ENCODE assay signal across 24 cellular contexts in genomic region chr11:116044520-116044919, GRCh38.
"Had no signal": no experiment of that assay in that cellular context is flagged by ENCODE, and none has a peak within 500 bp of the region (broad histone marks: within the 10 kb centered on the region; RNA-seq: fewer than 3 reads in every experiment).

No MANE protein-coding gene starts in this region.

- H3K27ac Mint-ChIP-seq: mesothelial cell of epicardium; natural killer cell; progenitor cell of endocrine pancreas; stimulated activated naive B cell treated with anti-CD40 and anti-IgM and Interleukin-4, amounts not matched to agents 10 μg/mL and 1 μg/mL and 100 μg/mL, for 72 hours had no signal

- H3K9me3 Mint-ChIP-seq: mesothelial cell of epicardium, natural killer cell had no signal

- H2AFZ ChIP-seq: hepatocyte had no signal

- H3K79me2 ChIP-seq: hepatocyte had no signal

- H3K27me3 Mint-ChIP-seq: stimulated activated naive B cell treated with anti-CD40 and anti-IgM and Interleukin-4, amounts not matched to agents 10 μg/mL and 1 μg/mL and 100 μg/mL, for 72 hours had no signal

- H3K36me3 ChIP-seq: left ventricle myocardium inferior, ovary, right atrium auricular region, right lobe of liver, stomach, thyroid gland, transverse colon, upper lobe of left lung, vagina had no signal

- H3K4me3 Mint-ChIP-seq: mesothelial cell of epicardium; naive B cell; natural killer cell; stimulated activated naive B cell treated with anti-CD40 and anti-IgM and Interleukin-4, amounts not matched to agents 10 μg/mL and 1 μg/mL and 100 μg/mL, for 72 hours had no signal

- H3K27ac ChIP-seq: hepatocyte, left ventricle myocardium inferior, ovary, right atrium auricular region, right lobe of liver, stomach, testis, thyroid gland, transverse colon, upper lobe of left lung, vagina had no signal

- H3K4me2 ChIP-seq: hepatocyte had no signal

- DNase-seq: kidney; left colon; left ventricle myocardium inferior; mesenchymal stem cell; naive B cell; natural killer cell; ovary; stimulated activated CD4-positive, alpha-beta T cell treated with anti-CD3 and anti-CD28 coated beads, Interleukin-12 subunit alpha, Interleukin-12 subunit beta, amount 100 ng/mL, for 4 hours; stimulated activated CD4-positive, alpha-beta T cell treated with anti-CD3 and anti-CD28 coated beads, Interleukin-15, amount 100 ng/mL, for 24 hours; stimulated activated CD4-positive, alpha-beta T cell treated with anti-CD3 and anti-CD28 coated beads, Interleukin-2, amount 100 ng/mL, for 24 hours; stimulated activated CD4-positive, alpha-beta T cell treated with anti-CD3 and anti-CD28 coated beads, Interleukin-4, amount 100 ng/mL, for 1 hour; stimulated activated naive B cell treated with anti-CD40 and anti-IgM and Interleukin-4, amounts not matched to agents 10 μg/mL and 1 μg/mL and 100 μg/mL, for 72 hours; stimulated activated naive CD8-positive, alpha-beta T cell treated with anti-CD3 and anti-CD28 coated beads, Interleukin-15, Interleukin-2, amounts not matched to agents 100 U/mL and 50 U/mL, for 24 hours; stomach; testis; thyroid gland; transverse colon; upper lobe of left lung had no signal

- H3K36me3 Mint-ChIP-seq: mesothelial cell of epicardium; naive B cell; natural killer cell; stimulated activated naive B cell treated with anti-CD40 and anti-IgM and Interleukin-4, amounts not matched to agents 10 μg/mL and 1 μg/mL and 100 μg/mL, for 72 hours had no signal

- H3K27me3 ChIP-seq: hepatocyte, ovary, right atrium auricular region, right lobe of liver, testis, thyroid gland, transverse colon, upper lobe of left lung, vagina had no signal

- ATAC-seq: left colon; natural killer cell; stimulated activated naive B cell treated with anti-CD40 and anti-IgM and Interleukin-4, amounts not matched to agents 10 μg/mL and 1 μg/mL and 100 μg/mL, for 72 hours; stimulated activated naive CD8-positive, alpha-beta T cell treated with anti-CD3 and anti-CD28 coated beads, Interleukin-15, Interleukin-2, amounts not matched to agents 100 U/mL and 50 U/mL, for 24 hours had no signal

- H3K4me1 Mint-ChIP-seq: naive B cell; natural killer cell; stimulated activated naive B cell treated with anti-CD40 and anti-IgM and Interleukin-4, amounts not matched to agents 10 μg/mL and 1 μg/mL and 100 μg/mL, for 72 hours had no signal

- H3K4me3 ChIP-seq: hepatocyte, left ventricle myocardium inferior, ovary, right atrium auricular region, right lobe of liver, stomach, testis, thyroid gland, transverse colon, upper lobe of left lung, vagina had no signal

- H3K4me1 ChIP-seq: left ventricle myocardium inferior, right atrium auricular region, right lobe of liver, stomach, testis, thyroid gland, transverse colon, upper lobe of left lung, vagina had no signal
